In genomic region chr6:139338845-139339244, GRCh38 we compare ENCODE assay signal across 16 cellular contexts. TPM values are rescaled to one million over a fixed set of nuclear protein-coding genes. Genes with fewer than 3 reads are reported as not detected.
DNase-seq lines count a peak whose midpoint lies in the region; ATAC-seq and TF ChIP-seq lines count a peak whose summit lies in the region.
"Had no signal": no experiment of that assay in that cellular context is flagged by ENCODE, and none has a peak within 500 bp of the region (broad histone marks: within the 10 kb centered on the region; RNA-seq: fewer than 3 reads in every experiment).

No MANE protein-coding gene starts in this region.

- peak overlapping the region in 1 of 10 donors; percentile 30 for H3K27ac Mint-ChIP-seq in naive thymus-derived CD8-positive, alpha-beta T cell

- no peak for TF ChIP-seq CTCF in gastroesophageal sphincter (IDR thresholded peaks at IDR 0.05)

- no peak for TF ChIP-seq EP300 in gastroesophageal sphincter (IDR thresholded peaks at IDR 0.05)

- ATAC-seq in gastroesophageal sphincter (peak; percentile 67), HG03135 (IDR thresholded peaks at IDR 0.05; ENCODE audit: unreplicated experiment) (no peak)
- ATAC-seq in naive thymus-derived CD8-positive, alpha-beta T cell = no peak
- ATAC-seq: Panc1 had no signal

- H3K36me3 Mint-ChIP-seq in naive thymus-derived CD8-positive, alpha-beta T cell = peaks cover 0 to 3% (median 0%) of the 10 kb centered on the region in 3 donors
- H3K36me3 Mint-ChIP-seq: CD4-positive, alpha-beta memory T cell had no signal

- TF ChIP-seq POLR2A in gastroesophageal sphincter (IDR thresholded peaks at IDR 0.05) = no peak

- POLR2A ChIA-PET in naive thymus-derived CD8-positive, alpha-beta T cell (lab: Charles Lee) = no interaction called here

- peak overlapping the region; percentile 58 for H3K4me2 ChIP-seq in skeletal muscle satellite cell (ENCODE audit: low read length)

- no peaks in the 10 kb centered on the region for H3K36me3 ChIP-seq in SK-N-MC (ENCODE audit: insufficient read depth, low read length)
- H3K36me3 ChIP-seq in gastroesophageal sphincter = no peaks in the 10 kb centered on the region
- H3K36me3 ChIP-seq in skeletal muscle satellite cell (ENCODE audit: insufficient read depth, low read length) = no peaks in the 10 kb centered on the region

- H3K4me3 ChIP-seq in SK-N-MC (no peak overlapping the region), gastroesophageal sphincter (no peak overlapping the region), skeletal muscle satellite cell (ENCODE audit: low read length) (no peak overlapping the region)

- H3K4me1 Mint-ChIP-seq in naive thymus-derived CD8-positive, alpha-beta T cell = peaks cover 13 to 28% (median 21%) of the 10 kb centered on the region in 4 donors

- no peaks in the 10 kb centered on the region for H3K27me3 Mint-ChIP-seq in naive thymus-derived CD8-positive, alpha-beta T cell
- H3K27me3 Mint-ChIP-seq: brain; CD4-positive, alpha-beta memory T cell had no signal

- peaks cover 0 to 28% (median 0%) of the 10 kb centered on the region in 3 donors for H3K4me1 ChIP-seq in gastroesophageal sphincter
- peaks cover 34% of the 10 kb centered on the region for H3K4me1 ChIP-seq in skeletal muscle satellite cell (ENCODE audit: control insufficient read depth, insufficient read depth, low read length)

- WGBS in gastroesophageal sphincter (ENCODE audit: low coverage in 1 of 2), 2 donors = 75 to 80% methylated on average over 5 to 9 of the region's 9 CpGs

- no peak overlapping the region for H3K9ac ChIP-seq in SK-N-MC (ENCODE audit: insufficient read length)
- peak overlapping the region; percentile 29 for H3K9ac ChIP-seq in skeletal muscle satellite cell (ENCODE audit: low read depth, low read length)

- H3K9me3 ChIP-seq in SK-N-MC (ENCODE audit: low read depth, low read length) (no peaks in the 10 kb centered on the region), gastroesophageal sphincter (no peaks in the 10 kb centered on the region), skeletal muscle satellite cell (replicated peaks; ENCODE audit: low read length) (no peaks in the 10 kb centered on the region)

- DNase-seq in GM04503 (ENCODE audit: low read depth) (peak; percentile 74), SK-N-MC (ENCODE audit: low read depth, low spot score) (peak; percentile 39), EL (no peak)
- DNase-seq in naive thymus-derived CD8-positive, alpha-beta T cell = no peak
- DNase-seq in effector CD4-positive, alpha-beta T cell = no peak
- DNase-seq: CD4-positive, alpha-beta memory T cell; NCI-H2081 treated with DMSO at 0.1 percent for 48 hours; stimulated activated CD4-positive, alpha-beta T cell treated with anti-CD3 and anti-CD28 coated beads, Interleukin-15, amount 100 ng/mL, for 24 hours had no signal

- H3K9me3 Mint-ChIP-seq in naive thymus-derived CD8-positive, alpha-beta T cell = peaks cover 0 to 6% (median 0%) of the 10 kb centered on the region in 9 donors

- H3K27ac ChIP-seq in SK-N-MC = peak overlapping the region; percentile 69
- H3K27ac ChIP-seq in gastroesophageal sphincter = peak overlapping the region in 2 of 4 donors; percentile 8 to 15
- H3K27ac ChIP-seq: epithelial cell of prostate, VCaP had no signal

- H3K27me3 ChIP-seq in gastroesophageal sphincter (no peaks in the 10 kb centered on the region), skeletal muscle satellite cell (ENCODE audit: control insufficient read depth, insufficient read depth, low read length) (no peaks in the 10 kb centered on the region)

- H3K4me3 Mint-ChIP-seq in naive thymus-derived CD8-positive, alpha-beta T cell = no peak overlapping the region
- H3K4me3 Mint-ChIP-seq: CD4-positive, alpha-beta memory T cell had no signal

RNA-seq across cellular contexts. Expression of gene CITED2, which starts 35.6 kb away (rescaled TPM):
- total RNA-seq in gastroesophageal sphincter = 100 to 1,000 TPM; 103 to 553 (median 336) TPM
- total RNA-seq in skeletal muscle satellite cell (2012; rRNA removed) = 85.2 and 86.9 TPM in 2 replicates
- 10 to 100 TPM; 92.4 to 95.4 TPM for total RNA-seq in naive thymus-derived CD8-positive, alpha-beta T cell
- 10 to 100 TPM; 25.6 to 49.0 (median 29.0) TPM for polyA plus RNA-seq in naive thymus-derived CD8-positive, alpha-beta T cell

RNA-seq across cellular contexts. Expression of gene TXLNB, which starts 47.0 kb away (rescaled TPM):
- 1 to 10 TPM in 3 of 4 donors, under 1 TPM in 1; 0.67 to 5.4 (median 2.6) TPM for total RNA-seq in gastroesophageal sphincter
- total RNA-seq in skeletal muscle satellite cell (2012; rRNA removed) = 0.25 and 0.87 TPM in 2 replicates
- total RNA-seq in naive thymus-derived CD8-positive, alpha-beta T cell = 1 to 10 TPM in 1 of 2 experiments, under 1 TPM in 1; 0.96 to 1.7 TPM
- under 1 TPM in 2 of 3 donors, not detected in 1; 0.11 to 0.65 TPM for polyA plus RNA-seq in naive thymus-derived CD8-positive, alpha-beta T cell
- polyA plus RNA-seq: neural cell had no signal

Comparison
In these comparisons a context has a peak if more than half of its experiments do, and no peak if none do; other contexts are left out.
1. DNase-seq: peak in GM04503 (single experiment) and SK-N-MC (single experiment); none in EL (single experiment), naive thymus-derived CD8-positive, alpha-beta T cell (0 of 10) and effector CD4-positive, alpha-beta T cell (single experiment).